1 cellular context compared by ENCODE assay signal in the genomic region with DNA sequence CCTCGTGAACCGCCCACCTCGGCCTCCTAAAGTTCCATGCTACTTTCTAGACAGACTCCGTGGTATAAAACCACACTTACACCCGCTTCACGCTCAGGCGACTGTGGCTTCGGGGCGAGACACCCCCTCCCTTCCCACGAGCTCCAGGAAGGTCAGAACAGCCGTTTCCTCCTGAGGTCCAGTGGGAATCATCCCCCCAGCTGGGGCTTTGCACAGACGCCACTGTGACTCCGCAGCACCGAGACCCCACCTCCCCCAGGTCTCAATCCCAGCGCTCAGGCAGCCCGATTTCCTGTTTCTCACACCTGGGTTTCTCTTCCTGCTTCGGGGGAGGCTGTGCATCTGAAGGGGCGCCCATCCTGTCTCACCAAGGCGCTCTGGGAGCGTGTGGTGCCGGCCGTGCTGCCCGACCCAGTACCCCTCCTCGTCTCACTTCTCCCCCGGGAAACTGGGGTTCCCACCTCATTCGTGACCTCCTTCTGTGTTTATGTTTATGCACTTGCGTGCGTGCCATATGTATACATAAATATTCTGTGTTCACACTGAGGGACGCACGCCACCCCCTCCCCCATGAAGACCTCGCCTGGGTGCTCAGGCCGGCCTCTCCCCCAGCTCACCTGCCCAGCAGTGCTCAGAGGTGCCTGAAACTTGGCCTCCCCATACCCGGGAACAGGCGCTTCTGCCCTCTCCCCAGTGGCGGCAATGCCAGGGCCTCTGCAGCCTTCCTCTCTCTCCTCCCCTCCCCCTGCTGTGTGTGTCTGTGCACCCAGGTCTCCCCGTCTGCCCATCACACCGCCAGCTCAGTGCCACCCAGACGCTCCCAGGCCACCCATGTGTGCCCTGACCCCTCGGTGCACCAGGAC.
TF ChIP-seq lines count a peak whose summit lies in the region.

No MANE protein-coding gene starts in this region.

TF ChIP-seq in GM12878, 131 proteins besides CTCF, POLR2A, EP300 and RAD21 (continued from another document and continues in another):
- TF ChIP-seq SREBF1 (IDR thresholded peaks at IDR 0.05; ENCODE audit: low read length) (no peak), IKZF1 (conservative IDR thresholded peaks at IDR 0.05) (peak; percentile 98), ZBTB11 (CRISPR knock-in tag; IDR thresholded peaks at IDR 0.05) (no peak), CHD4 (IDR thresholded peaks at IDR 0.05) (no peak), NR2C1 (IDR thresholded peaks at IDR 0.05) (no peak), MXI1 (IDR thresholded peaks at IDR 0.05; ENCODE audit: low read depth, low read length) (peak; percentile 52; the same call in 1 of the 2 replicates), SKIL (IDR thresholded peaks at IDR 0.05; ENCODE audit: low read depth, poor library complexity, severe bottlenecking) (peak; percentile 94), RFX5 (IDR thresholded peaks at IDR 0.05; ENCODE audit: low read depth, low read length) (no peak), TARDBP (IDR thresholded peaks at IDR 0.05; ENCODE audit: borderline replicate concordance) (no peak), MYB (IDR thresholded peaks at IDR 0.05; ENCODE audit: borderline replicate concordance, low read depth, low read length) (no peak), TCF3 (IDR thresholded peaks at IDR 0.05; ENCODE audit: borderline replicate concordance, insufficient read depth, low read depth, low read length) (peak; percentile 64), SUZ12 (IDR thresholded peaks at IDR 0.05; ENCODE audit: unreplicated experiment) (no peak), NRF1 (conservative IDR thresholded peaks at IDR 0.05; ENCODE audit: low read depth, low read length) (no peak), SMC3 (IDR thresholded peaks at IDR 0.05; ENCODE audit: borderline replicate concordance, low read length) (0 out of 2 replicates have a peak, but pooled peaks have one; percentile 6), PKNOX1 (IDR thresholded peaks at IDR 0.05) (no peak), SMARCA5 (IDR thresholded peaks at IDR 0.05) (peak; percentile 52; the same call in 1 of the 2 replicates), LARP7 (IDR thresholded peaks at IDR 0.05) (peak; percentile 65; the same call in 1 of the 2 replicates), EED (IDR thresholded peaks at IDR 0.05; ENCODE audit: low read depth) (peak; percentile 93), IKZF2 (IDR thresholded peaks at IDR 0.05) (peak; percentile 98), E4F1 (IDR thresholded peaks at IDR 0.05; ENCODE audit: borderline replicate concordance, partially characterized antibody) (no peak), NKRF (conservative IDR thresholded peaks at IDR 0.05) (no peak), SIN3A (IDR thresholded peaks at IDR 0.05; ENCODE audit: low read depth, low read length) (0 out of 2 replicates have a peak, but pooled peaks have one; percentile 39), HDAC6 (IDR thresholded peaks at IDR 0.05; ENCODE audit: unreplicated experiment) (no peak), GATAD2B (conservative IDR thresholded peaks at IDR 0.05; ENCODE audit: low read depth) (peak; percentile 99), ZBTB33 (IDR thresholded peaks at IDR 0.05) (no peak)
- TF ChIP-seq, protein P1, sequence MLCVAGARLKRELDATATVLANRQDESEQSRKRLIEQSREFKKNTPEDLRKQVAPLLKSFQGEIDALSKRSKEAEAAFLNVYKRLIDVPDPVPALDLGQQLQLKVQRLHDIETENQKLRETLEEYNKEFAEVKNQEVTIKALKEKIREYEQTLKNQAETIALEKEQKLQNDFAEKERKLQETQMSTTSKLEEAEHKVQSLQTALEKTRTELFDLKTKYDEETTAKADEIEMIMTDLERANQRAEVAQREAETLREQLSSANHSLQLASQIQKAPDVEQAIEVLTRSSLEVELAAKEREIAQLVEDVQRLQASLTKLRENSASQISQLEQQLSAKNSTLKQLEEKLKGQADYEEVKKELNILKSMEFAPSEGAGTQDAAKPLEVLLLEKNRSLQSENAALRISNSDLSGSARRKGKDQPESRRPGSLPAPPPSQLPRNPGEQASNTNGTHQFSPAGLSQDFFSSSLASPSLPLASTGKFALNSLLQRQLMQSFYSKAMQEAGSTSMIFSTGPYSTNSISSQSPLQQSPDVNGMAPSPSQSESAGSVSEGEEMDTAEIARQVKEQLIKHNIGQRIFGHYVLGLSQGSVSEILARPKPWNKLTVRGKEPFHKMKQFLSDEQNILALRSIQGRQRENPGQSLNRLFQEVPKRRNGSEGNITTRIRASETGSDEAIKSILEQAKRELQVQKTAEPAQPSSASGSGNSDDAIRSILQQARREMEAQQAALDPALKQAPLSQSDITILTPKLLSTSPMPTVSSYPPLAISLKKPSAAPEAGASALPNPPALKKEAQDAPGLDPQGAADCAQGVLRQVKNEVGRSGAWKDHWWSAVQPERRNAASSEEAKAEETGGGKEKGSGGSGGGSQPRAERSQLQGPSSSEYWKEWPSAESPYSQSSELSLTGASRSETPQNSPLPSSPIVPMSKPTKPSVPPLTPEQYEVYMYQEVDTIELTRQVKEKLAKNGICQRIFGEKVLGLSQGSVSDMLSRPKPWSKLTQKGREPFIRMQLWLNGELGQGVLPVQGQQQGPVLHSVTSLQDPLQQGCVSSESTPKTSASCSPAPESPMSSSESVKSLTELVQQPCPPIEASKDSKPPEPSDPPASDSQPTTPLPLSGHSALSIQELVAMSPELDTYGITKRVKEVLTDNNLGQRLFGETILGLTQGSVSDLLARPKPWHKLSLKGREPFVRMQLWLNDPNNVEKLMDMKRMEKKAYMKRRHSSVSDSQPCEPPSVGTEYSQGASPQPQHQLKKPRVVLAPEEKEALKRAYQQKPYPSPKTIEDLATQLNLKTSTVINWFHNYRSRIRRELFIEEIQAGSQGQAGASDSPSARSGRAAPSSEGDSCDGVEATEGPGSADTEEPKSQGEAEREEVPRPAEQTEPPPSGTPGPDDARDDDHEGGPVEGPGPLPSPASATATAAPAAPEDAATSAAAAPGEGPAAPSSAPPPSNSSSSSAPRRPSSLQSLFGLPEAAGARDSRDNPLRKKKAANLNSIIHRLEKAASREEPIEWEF (IDR thresholded peaks at IDR 0.05; ENCODE audit: insufficient replicate concordance, low read depth, low read length) = peak; percentile 61
- TF ChIP-seq, protein P2, sequence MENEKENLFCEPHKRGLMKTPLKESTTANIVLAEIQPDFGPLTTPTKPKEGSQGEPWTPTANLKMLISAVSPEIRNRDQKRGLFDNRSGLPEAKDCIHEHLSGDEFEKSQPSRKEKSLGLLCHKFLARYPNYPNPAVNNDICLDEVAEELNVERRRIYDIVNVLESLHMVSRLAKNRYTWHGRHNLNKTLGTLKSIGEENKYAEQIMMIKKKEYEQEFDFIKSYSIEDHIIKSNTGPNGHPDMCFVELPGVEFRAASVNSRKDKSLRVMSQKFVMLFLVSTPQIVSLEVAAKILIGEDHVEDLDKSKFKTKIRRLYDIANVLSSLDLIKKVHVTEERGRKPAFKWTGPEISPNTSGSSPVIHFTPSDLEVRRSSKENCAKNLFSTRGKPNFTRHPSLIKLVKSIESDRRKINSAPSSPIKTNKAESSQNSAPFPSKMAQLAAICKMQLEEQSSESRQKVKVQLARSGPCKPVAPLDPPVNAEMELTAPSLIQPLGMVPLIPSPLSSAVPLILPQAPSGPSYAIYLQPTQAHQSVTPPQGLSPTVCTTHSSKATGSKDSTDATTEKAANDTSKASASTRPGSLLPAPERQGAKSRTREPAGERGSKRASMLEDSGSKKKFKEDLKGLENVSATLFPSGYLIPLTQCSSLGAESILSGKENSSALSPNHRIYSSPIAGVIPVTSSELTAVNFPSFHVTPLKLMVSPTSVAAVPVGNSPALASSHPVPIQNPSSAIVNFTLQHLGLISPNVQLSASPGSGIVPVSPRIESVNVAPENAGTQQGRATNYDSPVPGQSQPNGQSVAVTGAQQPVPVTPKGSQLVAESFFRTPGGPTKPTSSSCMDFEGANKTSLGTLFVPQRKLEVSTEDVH (IDR thresholded peaks at IDR 0.05; ENCODE audit: low read depth, partially characterized antibody) = no peak
